1 cellular context compared by ENCODE assay signal in genomic region chrX:17836830-17837229, GRCh38.
TF ChIP-seq lines count a peak whose summit lies in the region.

No MANE protein-coding gene starts in this region.

TF ChIP-seq in H1, 55 proteins besides CTCF, POLR2A, EP300 and RAD21:
- TF ChIP-seq EZH2 (IDR thresholded peaks at IDR 0.05; ENCODE audit: low read depth, low read length, severe bottlenecking) (no peak), TAF1 (IDR thresholded peaks at IDR 0.05; ENCODE audit: low read depth, low read length) (no peak), CHD2 (IDR thresholded peaks at IDR 0.05; ENCODE audit: low read length) (no peak), USF2 (IDR thresholded peaks at IDR 0.05; ENCODE audit: low read length) (no peak), BCL11A (IDR thresholded peaks at IDR 0.05; ENCODE audit: low read depth in 2 of 2, low read length in 2 of 2) (no peak), TAF7 (optimal IDR thresholded peaks at IDR 0.05; ENCODE audit: borderline replicate concordance, low read depth, low read length) (no peak), RXRA (IDR thresholded peaks at IDR 0.05; ENCODE audit: insufficient read depth, low read depth, low read length) (no peak), SIN3A (conservative IDR thresholded peaks at IDR 0.05 in 1 of 2, IDR thresholded peaks at IDR 0.05 in 1 of 2; ENCODE audit: low read depth in 1 of 2, low read length in 2 of 2) (no peak), RFX5 (IDR thresholded peaks at IDR 0.05; ENCODE audit: borderline replicate concordance, low read depth, low read length) (no peak), JUND (IDR thresholded peaks at IDR 0.05; ENCODE audit: low read length) (no peak), SRF (IDR thresholded peaks at IDR 0.05; ENCODE audit: low read depth, low read length) (no peak), BACH1 (IDR thresholded peaks at IDR 0.05; ENCODE audit: low read length) (no peak), SP2 (IDR thresholded peaks at IDR 0.05; ENCODE audit: low read length) (no peak), NANOG (IDR thresholded peaks at IDR 0.05; ENCODE audit: insufficient read depth, low read depth, low read length, poor library complexity, severe bottlenecking) (no peak)
